ENCODE assay signal across 9 cellular contexts in genomic region chr1:87224209-87224608, GRCh38.
A peak's percentile ranks its signal among the peaks of the same experiment; 100 is the strongest.
DNase-seq lines count a peak whose midpoint lies in the region; ATAC-seq lines count a peak whose summit lies in the region.
"Had no signal": no experiment of that assay in that cellular context is flagged by ENCODE, and none has a peak within 500 bp of the region (broad histone marks: within the 10 kb centered on the region; RNA-seq: fewer than 3 reads in every experiment).

No MANE protein-coding gene starts in this region.

- H3K4me3 Mint-ChIP-seq in effector memory CD8-positive, alpha-beta T cell: no peak overlapping the region

- in situ Hi-C loops in SK-MEL-5 (cut with HindIII; ENCODE audit: low pct_unique_long_range_greater_than_20kb, low sequenced_read_pairs): no loop called here

- H3K27ac Mint-ChIP-seq in effector memory CD8-positive, alpha-beta T cell: no peak overlapping the region

- peak; percentile 92 for DNase-seq in A172 (ENCODE audit: low spot score)
- DNase-seq in SK-MEL-5 (ENCODE audit: low read depth, low spot score): peak; percentile 56
- DNase-seq in foreskin melanocyte: peak; percentile 98
- no peak for DNase-seq in effector memory CD8-positive, alpha-beta T cell
- DNase-seq in activated CD4-positive, alpha-beta T cell treated with anti-CD3 and anti-CD28 coated beads, Interleukin-2, amount 50 U/mL, for 1 hour: no peak
- DNase-seq: COR-L47 had no signal

- H3K27me3 Mint-ChIP-seq in effector memory CD8-positive, alpha-beta T cell: peaks cover 0 to 6% of the 10 kb centered on the region in 2 donors

- H3K9me3 Mint-ChIP-seq in effector memory CD8-positive, alpha-beta T cell: no peaks in the 10 kb centered on the region

- H3K36me3 Mint-ChIP-seq in effector memory CD8-positive, alpha-beta T cell (ENCODE audit: insufficient read depth): peaks cover 3% of the 10 kb centered on the region

- H3K4me1 Mint-ChIP-seq in effector memory CD8-positive, alpha-beta T cell (ENCODE audit: low read depth in 2 of 2): no peaks in the 10 kb centered on the region

- peak; percentile 41 for ATAC-seq in GM21529 (IDR thresholded peaks at IDR 0.05; ENCODE audit: unreplicated experiment)
- no peak for ATAC-seq in effector memory CD8-positive, alpha-beta T cell (replicated peaks)
- no peak for ATAC-seq in HG03571 (IDR thresholded peaks at IDR 0.05; ENCODE audit: unreplicated experiment)
- ATAC-seq in GM21717 (IDR thresholded peaks at IDR 0.05; ENCODE audit: unreplicated experiment): no peak

Comparison
In these comparisons a context has a peak if more than half of its experiments do, and no peak if none do; other contexts are left out.
1. DNase-seq: peak in A172 (single experiment), SK-MEL-5 (single experiment) and foreskin melanocyte (single experiment); none in effector memory CD8-positive, alpha-beta T cell (0 of 3) and activated CD4-positive, alpha-beta T cell treated with anti-CD3 and anti-CD28 coated beads, Interleukin-2, amount 50 U/mL, for 1 hour (single experiment).